Comparison of ENCODE assay signal across 1 cellular context in the genomic region with DNA sequence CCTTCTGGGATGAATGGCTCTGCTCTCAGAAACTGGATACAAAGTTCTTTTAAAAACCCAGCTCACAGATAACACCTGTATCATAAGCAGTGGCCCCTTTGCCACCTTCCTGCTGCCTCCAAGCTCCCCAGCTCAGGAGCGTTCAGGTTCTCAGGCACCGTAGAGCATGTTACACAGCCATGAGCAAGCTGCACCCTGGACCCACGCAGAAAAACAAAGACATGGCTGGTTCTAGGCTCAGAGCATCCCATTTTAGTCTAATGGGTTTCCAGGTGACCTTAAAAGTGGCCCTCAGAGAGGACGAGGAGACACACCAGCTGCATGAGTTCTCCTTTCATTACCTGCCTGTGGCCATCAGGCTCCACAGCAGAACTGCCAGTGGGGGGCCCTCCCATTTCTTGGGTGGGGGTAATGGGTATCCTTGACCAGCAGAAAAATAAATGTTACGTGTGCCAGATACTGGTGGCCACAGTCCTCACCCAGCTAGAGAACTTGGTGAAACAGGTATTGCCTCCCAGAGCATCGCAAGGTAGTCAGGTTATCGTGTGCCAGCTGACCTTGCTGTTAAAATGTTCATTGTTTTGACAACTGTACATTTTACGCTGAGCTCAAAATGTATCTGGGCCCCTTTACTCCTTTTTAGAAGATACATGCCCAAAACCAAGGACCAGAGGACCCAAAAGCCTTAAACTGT.
TF ChIP-seq lines count a peak whose summit lies in the region.

No MANE protein-coding gene starts in this region.

TF ChIP-seq in IMR-90, 13 proteins besides CTCF, POLR2A, EP300 and RAD21:
- TF ChIP-seq RCOR1 (IDR thresholded peaks at IDR 0.05; ENCODE audit: insufficient replicate concordance, low read length) (no peak), BHLHE40 (IDR thresholded peaks at IDR 0.05; ENCODE audit: low read depth, low read length) (no peak), MAZ (IDR thresholded peaks at IDR 0.05; ENCODE audit: borderline replicate concordance, low read depth, low read length) (no peak), CHD1 (IDR thresholded peaks at IDR 0.05; ENCODE audit: low read depth, low read length) (no peak), RFX5 (IDR thresholded peaks at IDR 0.05; ENCODE audit: low read depth, low read length) (no peak)
- TF ChIP-seq, protein P1, sequence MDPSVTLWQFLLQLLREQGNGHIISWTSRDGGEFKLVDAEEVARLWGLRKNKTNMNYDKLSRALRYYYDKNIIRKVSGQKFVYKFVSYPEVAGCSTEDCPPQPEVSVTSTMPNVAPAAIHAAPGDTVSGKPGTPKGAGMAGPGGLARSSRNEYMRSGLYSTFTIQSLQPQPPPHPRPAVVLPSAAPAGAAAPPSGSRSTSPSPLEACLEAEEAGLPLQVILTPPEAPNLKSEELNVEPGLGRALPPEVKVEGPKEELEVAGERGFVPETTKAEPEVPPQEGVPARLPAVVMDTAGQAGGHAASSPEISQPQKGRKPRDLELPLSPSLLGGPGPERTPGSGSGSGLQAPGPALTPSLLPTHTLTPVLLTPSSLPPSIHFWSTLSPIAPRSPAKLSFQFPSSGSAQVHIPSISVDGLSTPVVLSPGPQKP (IDR thresholded peaks at IDR 0.05; ENCODE audit: borderline replicate concordance, low read depth, low read length), result no peak
